ENCODE assay signal across 21 cellular contexts in genomic region chrX:131621650-131622049, GRCh38.
DNase-seq lines count a peak whose midpoint lies in the region; ATAC-seq, FAIRE-seq and TF ChIP-seq lines count a peak whose summit lies in the region.
"Had no signal": no experiment of that assay in that cellular context is flagged by ENCODE, and none has a peak within 500 bp of the region (broad histone marks: within the 10 kb centered on the region; RNA-seq: fewer than 3 reads in every experiment).

No MANE protein-coding gene starts in this region.

- H3K36me3 Mint-ChIP-seq in GM23338 (ENCODE audit: low read depth): no peaks in the 10 kb centered on the region
- H3K36me3 Mint-ChIP-seq: CD8-positive, alpha-beta memory T cell had no signal

- H3K9me2 ChIP-seq in GM23338 (ENCODE audit: insufficient read depth): no peaks in the 10 kb centered on the region

- no peak overlapping the region for H2AFZ ChIP-seq in fibroblast of lung (ENCODE audit: low read length)
- no peak overlapping the region for H2AFZ ChIP-seq in GM23338

- no peak overlapping the region for H3K4me3 ChIP-seq in A549
- H3K4me3 ChIP-seq in fibroblast of lung (replicated peaks in 1 of 4; ENCODE audit: control extremely low read depth in 1 of 4, insufficient read depth in 1 of 4, low read depth in 3 of 4, low read length in 4 of 4): no peak overlapping the region
- H3K4me3 ChIP-seq in psoas muscle: no peak overlapping the region
- no peak overlapping the region for H3K4me3 ChIP-seq in HAP-1
- no peak overlapping the region for H3K4me3 ChIP-seq in GM23338
- H3K4me3 ChIP-seq: SJSA1 had no signal

- H3K9me3 Mint-ChIP-seq in GM23338: no peaks in the 10 kb centered on the region
- H3K9me3 Mint-ChIP-seq: CD8-positive, alpha-beta memory T cell had no signal

- TF ChIP-seq EP300 in A549 (IDR thresholded peaks at IDR 0.05): no peak

- FAIRE-seq in A549 (lab: Jason Lieb, UNC): peak; percentile 49
- FAIRE-seq: RCC 7860 had no signal

- in situ Hi-C loops in HAP-1 (cut with MboI; ENCODE audit: low sequenced_read_pairs): no loop called here

- TF ChIP-seq CTCF in A549 (IDR thresholded peaks at IDR 0.05) (no peak), fibroblast of lung (conservative IDR thresholded peaks at IDR 0.05 in 1 of 2, IDR thresholded peaks at IDR 0.05 in 1 of 2; ENCODE audit: low read depth in 1 of 2, low read length in 2 of 2) (no peak), psoas muscle (IDR thresholded peaks at IDR 0.05) (no peak), GM23338 (conservative IDR thresholded peaks at IDR 0.05; ENCODE audit: low read depth in 2 of 2) (no peak)

- no peaks in the 10 kb centered on the region for H3K36me3 ChIP-seq in fibroblast of lung (ENCODE audit: control insufficient read depth, insufficient read depth, low read length)
- H3K36me3 ChIP-seq in psoas muscle (ENCODE audit: insufficient read depth in 1 of 2, low read depth in 1 of 2): no peaks in the 10 kb centered on the region
- no peaks in the 10 kb centered on the region for H3K36me3 ChIP-seq in HAP-1 (replicated peaks)
- H3K36me3 ChIP-seq in GM23338 (ENCODE audit: insufficient read depth): no peaks in the 10 kb centered on the region
- H3K36me3 ChIP-seq: SJSA1 had no signal

- no peak for TF ChIP-seq RAD21 in A549 (conservative IDR thresholded peaks at IDR 0.05 in 1 of 2, IDR thresholded peaks at IDR 0.05 in 1 of 2)

- H3K4me2 ChIP-seq in A549: no peak overlapping the region
- H3K4me2 ChIP-seq in fibroblast of lung (ENCODE audit: extremely low read depth, insufficient read depth, low read length): no peak overlapping the region
- no peak overlapping the region for H3K4me2 ChIP-seq in GM23338

- H3K79me2 ChIP-seq in fibroblast of lung (ENCODE audit: control insufficient read depth, insufficient read depth, low read length) (no peaks in the 10 kb centered on the region), GM23338 (replicated peaks; ENCODE audit: insufficient read depth) (no peaks in the 10 kb centered on the region)

- no peaks in the 10 kb centered on the region for H3F3A ChIP-seq in GM23338 (replicated peaks; ENCODE audit: low read depth)

- no peak overlapping the region for H3K4me3 Mint-ChIP-seq in GM23338
- H3K4me3 Mint-ChIP-seq: CD8-positive, alpha-beta memory T cell had no signal

- POLR2A ChIA-PET in A549 (lab: Yijun Ruan, JAX): no interaction called here

- H3K9me3 ChIP-seq in A549 (no peaks in the 10 kb centered on the region; the same call in 2 of the 3 replicates), fibroblast of lung (ENCODE audit: control insufficient read depth, insufficient read depth, low read depth, low read length) (no peaks in the 10 kb centered on the region), psoas muscle (no peaks in the 10 kb centered on the region), HAP-1 (no peaks in the 10 kb centered on the region)
- H3K9me3 ChIP-seq: SJSA1 had no signal

- intact Hi-C loops in psoas muscle (cut with DNase I): no loop called here

- H3K27ac Mint-ChIP-seq in GM23338: no peak overlapping the region
- H3K27ac Mint-ChIP-seq: CD8-positive, alpha-beta memory T cell had no signal

- H3K4me1 Mint-ChIP-seq in GM23338: no peaks in the 10 kb centered on the region
- H3K4me1 Mint-ChIP-seq: CD8-positive, alpha-beta memory T cell had no signal

- TF ChIP-seq POLR2A in A549 (IDR thresholded peaks at IDR 0.05; ENCODE audit: low read length): no peak

- no peaks in the 10 kb centered on the region for H3K4me1 ChIP-seq in A549
- H3K4me1 ChIP-seq in fibroblast of lung (ENCODE audit: control insufficient read depth, extremely low read depth, insufficient read depth, low read length): no peaks in the 10 kb centered on the region
- H3K4me1 ChIP-seq in psoas muscle: peaks cover 6% of the 10 kb centered on the region
- H3K4me1 ChIP-seq in HAP-1: no peaks in the 10 kb centered on the region
- H3K4me1 ChIP-seq in GM23338 (ENCODE audit: insufficient read depth): peaks cover 3% of the 10 kb centered on the region; the same call in 1 of the 2 replicates
- H3K4me1 ChIP-seq: SJSA1 had no signal

- DNase-seq in A549 (ENCODE audit: low read depth in 1 of 2, low spot score in 1 of 2) (no peak), NCI-H226 (peak; percentile 5), fibroblast of lung (ENCODE audit: low read depth in 2 of 2) (peak; percentile 7 to 56), psoas muscle (no peak), GM19238 (ENCODE audit: insufficient read length, low spot score) (no peak), HAP-1 (ENCODE audit: low spot score in 2 of 2) (no peak), GM23338 (ENCODE audit: low spot score) (no peak)
- DNase-seq: 8988T; Calu3; CD8-positive, alpha-beta memory T cell; DMS153; GOT3; NCI-H1092 treated with DMSO at 0.1 percent for 48 hours; NCI-H1436 treated with DMSO at 0.1 percent for 48 hours; NCI-H2029; NCI-H2227 treated with DMSO at 0.1 percent for 48 hours; NCI-H526 had no signal

- CTCF ChIA-PET in A549 (lab: Yijun Ruan, JAX): interaction anchor here (0.7 to 4.1 kb wide), 2 partner anchors 358 to 626 kb away, joined by 3 to 22 read pairs; no protein-coding TSS in a partner anchor

- H4K20me1 ChIP-seq in fibroblast of lung (ENCODE audit: control insufficient read depth, extremely low read depth, insufficient read depth, low read length) (no peaks in the 10 kb centered on the region), GM23338 (replicated peaks; ENCODE audit: insufficient read depth) (no peaks in the 10 kb centered on the region)

- ATAC-seq in A549 (no peak), psoas muscle (peak in 3 of 4 donors; percentile 57 to 69 (median 65)), GM23338 (no peak)
- ATAC-seq: Right ventricle myocardium inferior had no signal

- no peak overlapping the region for H3K27ac ChIP-seq in A549
- H3K27ac ChIP-seq in fibroblast of lung (ENCODE audit: insufficient read depth, low read length): no peak overlapping the region
- H3K27ac ChIP-seq in psoas muscle: no peak overlapping the region
- H3K27ac ChIP-seq in GM23338 (ENCODE audit: low read depth): no peak overlapping the region
- H3K27ac ChIP-seq: C4-2B, SJSA1 had no signal

- 0% methylated on average over 1 of the region's 1 CpG for WGBS in A549 (ENCODE audit: missing lambda C conversion rate)
- WGBS in psoas muscle, 3 donors: 3 to 9% (median 4%) methylated on average over 1 of the region's 1 CpG

- H3K27me3 Mint-ChIP-seq in GM23338 (ENCODE audit: insufficient read depth, low read depth, poor library complexity): no peaks in the 10 kb centered on the region

- H3K9ac ChIP-seq in fibroblast of lung (ENCODE audit: insufficient read depth, low read length): no peak overlapping the region

- no peaks in the 10 kb centered on the region for H3K27me3 ChIP-seq in fibroblast of lung (ENCODE audit: control insufficient read depth, insufficient read depth, low read length)
- peaks cover 0 to 39% (median 0%) of the 10 kb centered on the region in 3 donors for H3K27me3 ChIP-seq in psoas muscle (ENCODE audit: insufficient read depth in 3 of 3, low read length in 2 of 3)
- peaks cover 21% of the 10 kb centered on the region for H3K27me3 ChIP-seq in HAP-1 (ENCODE audit: low read depth)
- H3K27me3 ChIP-seq in GM23338 (ENCODE audit: insufficient read depth): no peaks in the 10 kb centered on the region
- H3K27me3 ChIP-seq: SJSA1 had no signal

TF ChIP-seq in A549, 52 proteins besides CTCF, POLR2A, EP300 and RAD21 (continues in another document):
- TF ChIP-seq RARB (CRISPR knock-in tag; IDR thresholded peaks at IDR 0.05) (no peak), RFX5 (IDR thresholded peaks at IDR 0.05) (no peak), BHLHE40 (IDR thresholded peaks at IDR 0.05; ENCODE audit: low read depth, low read length) (no peak), E2F6 (IDR thresholded peaks at IDR 0.05; ENCODE audit: borderline replicate concordance, low read depth) (no peak), KDM1A (IDR thresholded peaks at IDR 0.05; ENCODE audit: low read depth) (no peak), FOSB (CRISPR knock-in tag; IDR thresholded peaks at IDR 0.05) (no peak), CHD4 (IDR thresholded peaks at IDR 0.05; ENCODE audit: borderline replicate concordance) (no peak), ZC3H11A (IDR thresholded peaks at IDR 0.05) (no peak), RCOR1 (IDR thresholded peaks at IDR 0.05; ENCODE audit: low read depth, low read length) (no peak), MAZ (IDR thresholded peaks at IDR 0.05; ENCODE audit: borderline replicate concordance, low read depth, low read length) (no peak), EHF (CRISPR knock-in tag; IDR thresholded peaks at IDR 0.05) (no peak), JUN (IDR thresholded peaks at IDR 0.05) (no peak), CEBPB (IDR thresholded peaks at IDR 0.05) (no peak), FOXS1 (CRISPR knock-in tag; IDR thresholded peaks at IDR 0.05) (no peak)

TF ChIP-seq in GM23338, 12 proteins besides CTCF, POLR2A, EP300 and RAD21 (continues in another document):
- TF ChIP-seq POLR2AphosphoS5 (IDR thresholded peaks at IDR 0.05; ENCODE audit: low read depth) (no peak), STAT1 (IDR thresholded peaks at IDR 0.05; ENCODE audit: unreplicated experiment) (no peak), ZNF331 (CRISPR knock-in tag; IDR thresholded peaks at IDR 0.05; ENCODE audit: low read depth) (no peak), EZH2 (IDR thresholded peaks at IDR 0.05; ENCODE audit: low read depth, unreplicated experiment) (no peak), JUNB (IDR thresholded peaks at IDR 0.05; ENCODE audit: unreplicated experiment) (no peak)

Comparison
In these comparisons a context has a peak if more than half of its experiments do, and no peak if none do; other contexts are left out.
1. ATAC-seq: peak in psoas muscle (3 of 4); none in A549 (0 of 2) and GM23338 (single experiment).
2. DNase-seq: peak in NCI-H226 (single experiment) and fibroblast of lung (2 of 2); none in A549 (0 of 2), psoas muscle (0 of 2), GM19238 (single experiment), HAP-1 (0 of 2) and GM23338 (single experiment).